ENCODE assay signal across 9 cellular contexts in the genomic region with DNA sequence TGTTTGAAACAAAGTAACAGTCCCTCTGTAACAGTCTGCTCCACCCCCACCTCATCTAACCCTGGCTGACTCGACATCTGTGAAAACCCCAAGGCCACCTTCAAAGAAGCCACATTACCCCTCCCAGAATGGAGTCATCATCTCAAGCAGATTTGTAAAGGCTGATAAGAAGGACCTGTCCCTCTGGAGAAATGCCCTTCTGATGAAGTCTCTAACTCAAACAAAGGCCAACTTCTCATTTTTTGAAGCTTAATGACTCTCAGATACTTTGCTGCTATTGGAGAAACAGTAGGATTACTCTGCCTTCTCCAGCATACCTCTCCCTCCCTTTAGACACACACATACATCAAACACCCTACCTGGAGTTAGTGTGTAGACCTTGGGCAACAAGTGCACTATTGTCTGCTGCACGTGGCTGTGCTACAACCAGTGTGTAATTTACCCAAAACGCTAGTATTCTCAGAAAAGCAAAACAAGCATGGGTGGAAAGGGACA. TPM values are rescaled to one million over a fixed set of nuclear protein-coding genes. Genes with fewer than 3 reads are reported as not detected.
DNase-seq lines count a peak whose midpoint lies in the region; ATAC-seq lines count a peak whose summit lies in the region.
"Had no signal": no experiment of that assay in that cellular context is flagged by ENCODE, and none has a peak within 500 bp of the region (broad histone marks: within the 10 kb centered on the region; RNA-seq: fewer than 3 reads in every experiment).

No MANE protein-coding gene starts in this region.

- H3K4me3 ChIP-seq in CD4-positive, alpha-beta memory T cell (ENCODE audit: low read length in 2 of 2): no peak overlapping the region
- H3K4me3 ChIP-seq: tibial artery had no signal

- peak overlapping the region; percentile 63 to 94 (median 85) for H3K27ac Mint-ChIP-seq in CD4-positive, alpha-beta memory T cell
- H3K27ac Mint-ChIP-seq in activated CD4-positive, alpha-beta memory T cell treated with anti-CD3 and anti-CD28 coated beads, Interleukin-2, amount 10 ng/mL, durations not matched to agents 7 days and 5 days: peak overlapping the region; percentile 84

- peak overlapping the region in 7 of 8 donors; percentile 55 to 79 (median 71) for H3K4me3 Mint-ChIP-seq in CD4-positive, alpha-beta memory T cell
- peak overlapping the region; percentile 25 for H3K4me3 Mint-ChIP-seq in activated CD4-positive, alpha-beta memory T cell treated with anti-CD3 and anti-CD28 coated beads, Interleukin-2, amount 10 ng/mL, durations not matched to agents 7 days and 5 days

- peaks cover 44 to 68% (median 51%) of the 10 kb centered on the region in 4 donors for H3K4me1 Mint-ChIP-seq in CD4-positive, alpha-beta memory T cell
- H3K4me1 Mint-ChIP-seq in activated CD4-positive, alpha-beta memory T cell treated with anti-CD3 and anti-CD28 coated beads, Interleukin-2, amount 10 ng/mL, durations not matched to agents 7 days and 5 days: peaks cover 64% of the 10 kb centered on the region

- no peaks in the 10 kb centered on the region for H3K36me3 Mint-ChIP-seq in CD4-positive, alpha-beta memory T cell
- H3K36me3 Mint-ChIP-seq in activated CD4-positive, alpha-beta memory T cell treated with anti-CD3 and anti-CD28 coated beads, Interleukin-2, amount 10 ng/mL, durations not matched to agents 7 days and 5 days (ENCODE audit: low read depth): peaks cover 15% of the 10 kb centered on the region

- no peaks in the 10 kb centered on the region for H3K9me3 ChIP-seq in CD4-positive, alpha-beta memory T cell (ENCODE audit: control insufficient read depth in 1 of 2, low read length in 2 of 2)
- H3K9me3 ChIP-seq: tibial artery had no signal

- no peaks in the 10 kb centered on the region for H3K27me3 ChIP-seq in CD4-positive, alpha-beta memory T cell (ENCODE audit: insufficient read depth, low read length)
- H3K27me3 ChIP-seq: tibial artery had no signal

- H3K36me3 ChIP-seq in CD4-positive, alpha-beta memory T cell (ENCODE audit: insufficient read depth, low read length): no peaks in the 10 kb centered on the region
- H3K36me3 ChIP-seq: tibial artery had no signal

- peaks cover 0 to 3% (median 0%) of the 10 kb centered on the region in 8 donors for H3K9me3 Mint-ChIP-seq in CD4-positive, alpha-beta memory T cell
- peaks cover 13% of the 10 kb centered on the region for H3K9me3 Mint-ChIP-seq in activated CD4-positive, alpha-beta memory T cell treated with anti-CD3 and anti-CD28 coated beads, Interleukin-2, amount 10 ng/mL, durations not matched to agents 7 days and 5 days

- POLR2A ChIA-PET in CD4-positive, alpha-beta memory T cell (lab: Charles Lee; ENCODE audit: partially characterized antibody): interaction anchor here (0.8 to 1.9 kb wide), 3 partner anchors 35 to 199 kb away, joined by 3 to 11 read pairs (median 7); partner anchors contain the start of genes HSDL2 and PTBP3
- POLR2A ChIA-PET in activated CD4-positive, alpha-beta memory T cell treated with anti-CD3 and anti-CD28 coated beads, Interleukin-2, amount 10 ng/mL, durations not matched to agents 7 days and 5 days (lab: Charles Lee): interaction anchor here (0.8 to 3.8 kb wide), 8 partner anchors 12 to 198 kb away, joined by 3 to 20 read pairs (median 4); partner anchors contain the start of gene PTBP3

- intact Hi-C loops in CD4-positive, alpha-beta memory T cell (cut with micrococcal nuclease): no loop called here

- peaks cover 55% of the 10 kb centered on the region for H3K4me1 ChIP-seq in CD4-positive, alpha-beta memory T cell (ENCODE audit: insufficient read depth, low read length)

- CTCF ChIA-PET in CD4-positive, alpha-beta memory T cell (lab: Charles Lee; ENCODE audit: partially characterized antibody): no interaction called here
- CTCF ChIA-PET in activated CD4-positive, alpha-beta memory T cell treated with anti-CD3 and anti-CD28 coated beads, Interleukin-2, amount 10 ng/mL, durations not matched to agents 7 days and 5 days (lab: Charles Lee): no interaction called here

- no peak overlapping the region for H3K27ac ChIP-seq in CD4-positive, alpha-beta memory T cell (ENCODE audit: low read depth, low read length)
- H3K27ac ChIP-seq: tibial artery had no signal

- peak; percentile 42 for ATAC-seq in HG03039 (IDR thresholded peaks at IDR 0.05; ENCODE audit: unreplicated experiment)
- no peak for ATAC-seq in HG03571 (IDR thresholded peaks at IDR 0.05; ENCODE audit: unreplicated experiment)

- no peaks in the 10 kb centered on the region for H3K27me3 Mint-ChIP-seq in CD4-positive, alpha-beta memory T cell
- peaks cover 9% of the 10 kb centered on the region for H3K27me3 Mint-ChIP-seq in activated CD4-positive, alpha-beta memory T cell treated with anti-CD3 and anti-CD28 coated beads, Interleukin-2, amount 10 ng/mL, durations not matched to agents 7 days and 5 days

- DNase-seq in CD4-positive, alpha-beta memory T cell: peak; percentile 41 to 83 (median 52)
- DNase-seq in activated CD4-positive, alpha-beta memory T cell treated with anti-CD3 and anti-CD28 coated beads, Interleukin-2, amount 10 ng/mL, durations not matched to agents 7 days and 5 days: peak; percentile 75
- peak; percentile 60 for DNase-seq in myocyte (ENCODE audit: low read depth)
- DNase-seq in DMS 273 treated with DMSO at 0.1 percent for 48 hours (lab: John Stamatoyannopoulos, UW): no peak
- DNase-seq in NCI-H187 (lab: John Stamatoyannopoulos, UW): no peak
- no peak for DNase-seq in NCI-H345 treated with DMSO at 0.1 percent for 48 hours (lab: John Stamatoyannopoulos, UW; ENCODE audit: unreplicated experiment)
- DNase-seq: tibial artery had no signal

RNA-seq across cellular contexts. Expression of gene SUSD1, which starts 5.3 kb away (rescaled TPM):
- total RNA-seq in CD4-positive, alpha-beta memory T cell: 1 to 10 TPM; 3.6 to 4.2 TPM
- polyA plus RNA-seq in CD4-positive, alpha-beta memory T cell: 1 to 10 TPM; 7.3 to 8.4 TPM
- 10 to 100 TPM; 18.4 TPM for total RNA-seq in activated CD4-positive, alpha-beta memory T cell treated with anti-CD3 and anti-CD28 coated beads, Interleukin-2, amount 10 ng/mL, durations not matched to agents 7 days and 5 days
- 3.3 and 7.1 TPM in 2 replicates for total RNA-seq in myocyte
- polyA plus RNA-seq in myocyte (2012): 1.1 TPM

Comparison
In these comparisons a context has a peak if more than half of its experiments do, and no peak if none do; other contexts are left out.
1. DNase-seq: peak in CD4-positive, alpha-beta memory T cell (5 of 5), activated CD4-positive, alpha-beta memory T cell treated with anti-CD3 and anti-CD28 coated beads, Interleukin-2, amount 10 ng/mL, durations not matched to agents 7 days and 5 days (single experiment) and myocyte (single experiment); none in DMS 273 treated with DMSO at 0.1 percent for 48 hours (single experiment), NCI-H187 (0 of 2) and NCI-H345 treated with DMSO at 0.1 percent for 48 hours (single experiment).